Comparison of ENCODE assay signal across 1 cellular context in the genomic region with DNA sequence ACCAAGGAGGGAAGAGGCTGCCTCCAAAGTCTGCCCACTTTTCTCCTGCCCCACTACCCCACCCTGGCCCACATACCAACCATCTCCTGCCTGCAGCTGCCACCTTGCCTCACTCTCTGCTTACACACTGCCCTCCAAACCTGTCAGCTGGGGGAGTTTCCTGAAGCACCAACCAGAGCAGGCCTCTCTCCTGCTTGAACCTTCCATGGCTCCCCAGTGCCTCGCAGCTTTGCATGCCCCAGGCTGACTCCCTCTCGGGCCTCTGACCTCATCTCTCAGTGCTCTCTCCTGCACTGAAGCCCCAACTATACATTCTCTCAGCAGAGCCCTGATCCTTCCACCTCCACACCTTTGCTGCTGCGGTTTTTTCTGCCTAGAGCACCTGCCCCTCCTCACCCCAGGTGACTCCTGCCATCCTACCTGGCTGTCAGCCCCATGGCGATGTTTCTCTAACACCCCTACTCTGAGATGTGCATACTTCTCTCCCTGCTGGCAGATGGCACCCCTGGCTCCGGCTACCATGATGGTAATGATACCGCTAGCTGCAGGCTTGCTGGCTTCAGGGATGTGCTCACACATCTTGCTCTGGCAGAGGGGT.
TF ChIP-seq lines count a peak whose summit lies in the region.

No MANE protein-coding gene starts in this region.

TF ChIP-seq in HEK293T, 16 proteins besides CTCF, POLR2A, EP300 and RAD21:
- TF ChIP-seq CTBP1 (IDR thresholded peaks at IDR 0.05; ENCODE audit: borderline replicate concordance) = no peak
- no peak for TF ChIP-seq FOXK2 (IDR thresholded peaks at IDR 0.05)
- TF ChIP-seq BHLHE40 (IDR thresholded peaks at IDR 0.05; ENCODE audit: borderline replicate concordance) = no peak
- no peak for TF ChIP-seq LEF1 (IDR thresholded peaks at IDR 0.05; ENCODE audit: borderline replicate concordance)
- TF ChIP-seq, protein P1, sequence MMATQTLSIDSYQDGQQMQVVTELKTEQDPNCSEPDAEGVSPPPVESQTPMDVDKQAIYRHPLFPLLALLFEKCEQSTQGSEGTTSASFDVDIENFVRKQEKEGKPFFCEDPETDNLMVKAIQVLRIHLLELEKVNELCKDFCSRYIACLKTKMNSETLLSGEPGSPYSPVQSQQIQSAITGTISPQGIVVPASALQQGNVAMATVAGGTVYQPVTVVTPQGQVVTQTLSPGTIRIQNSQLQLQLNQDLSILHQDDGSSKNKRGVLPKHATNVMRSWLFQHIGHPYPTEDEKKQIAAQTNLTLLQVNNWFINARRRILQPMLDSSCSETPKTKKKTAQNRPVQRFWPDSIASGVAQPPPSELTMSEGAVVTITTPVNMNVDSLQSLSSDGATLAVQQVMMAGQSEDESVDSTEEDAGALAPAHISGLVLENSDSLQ (IDR thresholded peaks at IDR 0.05) = no peak
- TF ChIP-seq HDGF (IDR thresholded peaks at IDR 0.05; ENCODE audit: borderline replicate concordance) = no peak
- no peak for TF ChIP-seq ZNF384 (IDR thresholded peaks at IDR 0.05)
- TF ChIP-seq NFRKB (IDR thresholded peaks at IDR 0.05) = no peak
- TF ChIP-seq L3MBTL2 (conservative IDR thresholded peaks at IDR 0.05) = no peak
- no peak for TF ChIP-seq ELF4 (IDR thresholded peaks at IDR 0.05)
- no peak for TF ChIP-seq TARDBP (IDR thresholded peaks at IDR 0.05)
- TF ChIP-seq FOXM1 (IDR thresholded peaks at IDR 0.05; ENCODE audit: borderline replicate concordance) = no peak
- TF ChIP-seq SUZ12 (IDR thresholded peaks at IDR 0.05) = no peak
- TF ChIP-seq ARNT (IDR thresholded peaks at IDR 0.05) = no peak
- TF ChIP-seq SP1 (IDR thresholded peaks at IDR 0.05) = no peak
